In genomic region chr10:42146165-42146564, GRCh38 we compare ENCODE assay signal across 6 cellular contexts.
DNase-seq lines count a peak whose midpoint lies in the region; ATAC-seq, FAIRE-seq and TF ChIP-seq lines count a peak whose summit lies in the region.
"Not testable (repeated sequence)": the region's sequence is repeated elsewhere in the genome, so short reads cannot be mapped to it uniquely, and the experiment has no call there.

No MANE protein-coding gene starts in this region.

- H3K27ac ChIP-seq in kidney (ENCODE audit: low read depth in 2 of 2, low read length in 2 of 2); pancreas: not testable (repeated sequence)

- H3K9ac ChIP-seq in kidney (ENCODE audit: low read length in 2 of 2): not testable (repeated sequence)

- not testable (repeated sequence) for H3K36me3 Mint-ChIP-seq in endothelial cell (ENCODE audit: low read depth, unreplicated experiment)

- H3K9me3 Mint-ChIP-seq in endothelial cell (ENCODE audit: unreplicated experiment): peaks cover 31% of the 10 kb centered on the region

- intact Hi-C loops in kidney (cut with DNase I); pancreas (cut with DNase I): not testable (repeated sequence)

- TF ChIP-seq CTCF in endothelial cell (IDR thresholded peaks at IDR 0.05; ENCODE audit: unreplicated experiment); kidney (IDR thresholded peaks at IDR 0.05; ENCODE audit: borderline replicate concordance, extremely low read depth, insufficient read depth); pancreas (IDR thresholded peaks at IDR 0.05): not testable (repeated sequence)

- H3K9me3 ChIP-seq in kidney (ENCODE audit: control insufficient read depth in 1 of 2, low read length in 2 of 2); pancreas: not testable (repeated sequence)

- not testable (repeated sequence) for ATAC-seq in pancreas

- not testable (repeated sequence) for H3K4me1 Mint-ChIP-seq in endothelial cell (ENCODE audit: unreplicated experiment)

- H3K4me3 ChIP-seq in kidney (ENCODE audit: low read length in 2 of 2); pancreas: not testable (repeated sequence)

- not testable (repeated sequence) for H3K27me3 ChIP-seq in pancreas

- H3K27ac Mint-ChIP-seq in endothelial cell (ENCODE audit: unreplicated experiment): not testable (repeated sequence)

- not testable (repeated sequence) for H3K36me3 ChIP-seq in kidney (ENCODE audit: control insufficient read depth in 1 of 2, insufficient read depth in 2 of 2, low read length in 2 of 2); pancreas

- FAIRE-seq in G401.6 (lab: Jason Lieb, UNC) (peak; percentile 45), RCC 7860 (lab: Jason Lieb, UNC) (peak; percentile 45), colon (lab: Jason Lieb, UNC) (peak; percentile 86), kidney (lab: Jason Lieb, UNC) (peak; percentile 74), pancreas (lab: Jason Lieb, UNC) (peak; percentile 90)

- 22 to 34% methylated on average over 2 of the region's 2 CpGs for WGBS in pancreas, 2 donors

- H3K27me3 Mint-ChIP-seq in endothelial cell (ENCODE audit: unreplicated experiment): not testable (repeated sequence)

- H3K4me3 Mint-ChIP-seq in endothelial cell (ENCODE audit: unreplicated experiment): peak overlapping the region; percentile 2

- H3K4me1 ChIP-seq in kidney (ENCODE audit: control insufficient read depth in 1 of 2, insufficient read depth in 1 of 2, low read depth in 1 of 2, low read length in 2 of 2); pancreas: not testable (repeated sequence)

- not testable (repeated sequence) for DNase-seq in RCC 7860 (ENCODE audit: low spot score); endothelial cell (ENCODE audit: low spot score); kidney; pancreas
